ENCODE assay signal across 24 cellular contexts in genomic region chr17:71625330-71625729, GRCh38.
"Had no signal": no experiment of that assay in that cellular context is flagged by ENCODE, and none has a peak within 500 bp of the region (broad histone marks: within the 10 kb centered on the region; RNA-seq: fewer than 3 reads in every experiment).

No MANE protein-coding gene starts in this region.

- H3K27ac ChIP-seq: KMS-11, Peyer's patch, SJCRH30 had no signal

- H3K9me3 ChIP-seq: Peyer's patch, SJCRH30 had no signal

- H3K4me1 ChIP-seq: Peyer's patch, SJCRH30 had no signal

- ATAC-seq: HepG2, K562, PC-3, Right ventricle myocardium inferior, SK-N-SH treated with all-trans-retinoic acid at 6 μM for 48 hours had no signal

- H3K27me3 ChIP-seq: Peyer's patch, SJCRH30 had no signal

- FAIRE-seq: HepG2, K562 had no signal

- H3K4me3 ChIP-seq: K562, Peyer's patch, SJCRH30 had no signal

- H3K9ac ChIP-seq: KMS-11 had no signal

- H3K4me2 ChIP-seq: KMS-11 had no signal

- H3K36me3 ChIP-seq: Peyer's patch, SJCRH30 had no signal

- DNase-seq: IMR-90, Kasumi-1, MM.1S, NCI-H1092 treated with DMSO at 0.1 percent for 48 hours, NCI-H1436, NCI-H187, NCI-H2029, NCI-H2081 treated with DMSO at 0.1 percent for 48 hours, NCI-H2171, NCI-H226, NCI-H446, NCI-H510A, NCI-H524 treated with DMSO at 0.1 percent for 48 hours, NCI-H69, NCI-H774, PC-3, Peyer's patch, SHP77 treated with DMSO at 0.1 percent for 48 hours, SJCRH30 had no signal
